Comparison of ENCODE assay signal across 22 cellular contexts in the genomic region with DNA sequence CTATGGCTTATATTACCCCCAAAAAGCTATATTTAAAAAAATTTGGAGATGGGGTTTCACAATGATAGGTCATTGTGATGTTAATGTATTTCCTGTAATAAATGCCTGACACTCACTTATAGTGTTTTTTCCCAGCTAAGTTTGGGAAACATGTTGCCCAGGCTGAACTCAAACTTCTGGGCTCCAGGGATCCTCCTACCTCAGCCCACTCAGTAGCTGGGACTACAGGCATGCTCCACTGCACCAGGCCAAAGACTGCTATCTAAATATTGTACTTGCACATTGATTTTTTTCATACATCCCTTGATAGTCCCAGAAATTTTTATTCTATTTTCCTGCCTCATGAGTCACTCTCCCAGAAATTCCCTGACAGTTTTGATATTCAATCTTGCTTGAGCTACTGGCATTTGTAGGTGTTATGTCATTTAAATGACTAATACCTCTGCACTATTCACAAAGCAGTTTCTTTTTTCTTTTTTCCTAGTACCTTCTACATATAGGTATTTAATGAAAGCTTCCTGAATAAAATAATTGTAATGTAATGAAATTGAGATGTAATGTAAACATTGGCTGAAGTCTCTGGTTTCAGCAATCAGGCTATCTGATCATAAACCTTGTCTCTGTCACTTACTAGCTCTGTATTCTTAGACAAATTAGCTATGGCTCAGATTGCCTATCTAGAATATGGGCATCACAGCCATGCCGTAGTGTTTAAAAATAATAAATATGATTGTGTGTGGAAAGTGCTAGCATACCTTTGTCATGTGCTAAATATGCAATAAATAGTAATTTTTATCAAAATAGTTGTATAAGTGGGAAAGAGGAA.
A peak's percentile ranks its signal among the peaks of the same experiment; 100 is the strongest.
DNase-seq lines count a peak whose midpoint lies in the region; ATAC-seq, FAIRE-seq and TF ChIP-seq lines count a peak whose summit lies in the region.
"Had no signal": no experiment of that assay in that cellular context is flagged by ENCODE, and none has a peak within 500 bp of the region (broad histone marks: within the 10 kb centered on the region; RNA-seq: fewer than 3 reads in every experiment).

No MANE protein-coding gene starts in this region.

- H3K4me3 ChIP-seq in mammary epithelial cell (replicated peaks in 1 of 3; ENCODE audit: insufficient read depth in 1 of 3, low read depth in 2 of 3, low read length in 3 of 3): no peak overlapping the region
- H3K4me3 ChIP-seq: HAP-1, thyroid gland had no signal

- BruUV-seq in MCF 10A (replicated peaks; lab: Mats Ljungman, UMichigan) (no TSS peak), mammary epithelial cell (replicated peaks; lab: Mats Ljungman, UMichigan) (no TSS peak)

- H3K79me2 ChIP-seq in mammary epithelial cell (ENCODE audit: insufficient read depth, low read length): no peaks in the 10 kb centered on the region

- no peak overlapping the region for H3K9ac ChIP-seq in mammary epithelial cell (ENCODE audit: insufficient read depth, low read length)

- H3K27ac Mint-ChIP-seq in MCF 10A (ENCODE audit: low read depth, unreplicated experiment) (no peak overlapping the region), HFFc6 (no peak overlapping the region)
- H3K27ac Mint-ChIP-seq: CD14-positive monocyte; stimulated activated memory B cell treated with anti-CD40 and anti-IgM and Interleukin-4, amounts not matched to agents 10 μg/mL and 1 μg/mL and 100 μg/mL, for 72 hours had no signal

- no peaks in the 10 kb centered on the region for H3K4me1 ChIP-seq in mammary epithelial cell (ENCODE audit: insufficient read depth, low read length)
- H3K4me1 ChIP-seq: thyroid gland had no signal

- H3K4me1 Mint-ChIP-seq in MCF 10A (ENCODE audit: insufficient read depth, unreplicated experiment) (peaks cover 11% of the 10 kb centered on the region), HFFc6 (ENCODE audit: low read depth) (no peaks in the 10 kb centered on the region)
- H3K4me1 Mint-ChIP-seq: CD14-positive monocyte; neural crest cell; stimulated activated memory B cell treated with anti-CD40 and anti-IgM and Interleukin-4, amounts not matched to agents 10 μg/mL and 1 μg/mL and 100 μg/mL, for 72 hours had no signal

- no peak overlapping the region for H3K4me2 ChIP-seq in mammary epithelial cell (ENCODE audit: insufficient read depth, low read depth, low read length)

- no peak for FAIRE-seq in RCC 7860 (lab: Jason Lieb, UNC)
- FAIRE-seq in urothelium cell line (lab: Jason Lieb, UNC): no peak
- FAIRE-seq: colon had no signal

- H3K4me3 Mint-ChIP-seq in MCF 10A (ENCODE audit: unreplicated experiment): no peak overlapping the region
- H3K4me3 Mint-ChIP-seq in HFFc6: no peak overlapping the region
- H3K4me3 Mint-ChIP-seq: CD14-positive monocyte; neural crest cell; stimulated activated memory B cell treated with anti-CD40 and anti-IgM and Interleukin-4, amounts not matched to agents 10 μg/mL and 1 μg/mL and 100 μg/mL, for 72 hours had no signal

- no peaks in the 10 kb centered on the region for H4K20me1 ChIP-seq in mammary epithelial cell (ENCODE audit: insufficient read depth, low read length)

- no peaks in the 10 kb centered on the region for H3K9me3 ChIP-seq in mammary epithelial cell (replicated peaks; ENCODE audit: insufficient read depth, low read length)
- H3K9me3 ChIP-seq: HAP-1, thyroid gland had no signal

- POLR2A ChIA-PET in MCF 10A (lab: Yijun Ruan, JAX): interaction anchor here (0.7 to 1.3 kb wide), 2 partner anchors 34 to 190 kb away, joined by 3 read pairs; no protein-coding TSS in a partner anchor

- in situ Hi-C loops in mammary epithelial cell (cut with MboI; ENCODE audit: low sequenced_read_pairs in 2 of 2): no loop called here

- H3K27me3 ChIP-seq in mammary epithelial cell (ENCODE audit: insufficient read depth, low read length): no peaks in the 10 kb centered on the region
- H3K27me3 ChIP-seq: thyroid gland had no signal

- H2AFZ ChIP-seq in mammary epithelial cell (ENCODE audit: low read depth, low read length): no peak overlapping the region

- no peaks in the 10 kb centered on the region for H3K9me3 Mint-ChIP-seq in MCF 10A (ENCODE audit: unreplicated experiment)
- peaks cover 33% of the 10 kb centered on the region for H3K9me3 Mint-ChIP-seq in HFFc6
- H3K9me3 Mint-ChIP-seq: neural crest cell had no signal

- dilution Hi-C loops in mammary epithelial cell (cut with HindIII; ENCODE audit: low sequenced_read_pairs): no loop called here

- whole genome bisulfite sequencing in mammary epithelial cell (ENCODE audit: low coverage, missing lambda C conversion rate): 75% methylated on average over 1 of the region's 1 CpG

- no peaks in the 10 kb centered on the region for H3K36me3 Mint-ChIP-seq in MCF 10A (ENCODE audit: insufficient read depth, unreplicated experiment)
- no peaks in the 10 kb centered on the region for H3K36me3 Mint-ChIP-seq in HFFc6 (ENCODE audit: low read depth)
- H3K36me3 Mint-ChIP-seq: CD14-positive monocyte; stimulated activated memory B cell treated with anti-CD40 and anti-IgM and Interleukin-4, amounts not matched to agents 10 μg/mL and 1 μg/mL and 100 μg/mL, for 72 hours had no signal

- no peaks in the 10 kb centered on the region for H3K36me3 ChIP-seq in mammary epithelial cell (ENCODE audit: insufficient read depth, low read length)
- H3K36me3 ChIP-seq: HAP-1, thyroid gland had no signal

- peak; percentile 55 for DNase-seq in MCF 10A (ENCODE audit: unreplicated experiment)
- no peak for DNase-seq in mammary epithelial cell
- DNase-seq in RCC 7860 (ENCODE audit: low spot score): peak; percentile 37
- peak; percentile 1 for DNase-seq in glomerular endothelial cell (ENCODE audit: extremely low read depth, low read depth, low spot score)
- DNase-seq in urothelium cell line (ENCODE audit: low spot score): peak; percentile 4
- DNase-seq in GF-D8 (lab: John Stamatoyannopoulos, UW): no peak
- no peak for DNase-seq in HFFc6
- DNase-seq: 8988T; activated CD4-positive, alpha-beta T cell treated with anti-CD3 and anti-CD28 coated beads, Interleukin-2, amount 50 U/mL, for 1 hour; activated naive CD4-positive, alpha-beta T cell treated with Interleukin-2 at 50 U/mL for 16 hours; anterior cingulate cortex; KG1; NCI-H2107; RPMI8226; thyroid gland had no signal

- H3K27ac ChIP-seq in mammary epithelial cell (ENCODE audit: insufficient read depth, low read depth, low read length): no peak overlapping the region
- H3K27ac ChIP-seq: HL-60, thyroid gland had no signal

- TF ChIP-seq CTCF in MCF 10A (IDR thresholded peaks at IDR 0.05; ENCODE audit: unreplicated experiment) (no peak), mammary epithelial cell (conservative IDR thresholded peaks at IDR 0.05 in 1 of 2, IDR thresholded peaks at IDR 0.05 in 1 of 2; ENCODE audit: extremely low read depth in 1 of 2, insufficient read depth in 1 of 2, low read depth in 1 of 2, low read length in 2 of 2) (no peak), HFFc6 (IDR thresholded peaks at IDR 0.05) (no peak)

- H3K27me3 Mint-ChIP-seq in MCF 10A (ENCODE audit: insufficient read depth, unreplicated experiment): no peaks in the 10 kb centered on the region
- H3K27me3 Mint-ChIP-seq in HFFc6 (ENCODE audit: insufficient read depth): no peaks in the 10 kb centered on the region
- H3K27me3 Mint-ChIP-seq: stimulated activated memory B cell treated with anti-CD40 and anti-IgM and Interleukin-4, amounts not matched to agents 10 μg/mL and 1 μg/mL and 100 μg/mL, for 72 hours had no signal

- intact Hi-C loops in MCF 10A (cut with micrococcal nuclease): no loop called here
- intact Hi-C loops in mammary epithelial cell (cut with micrococcal nuclease): no loop called here

- CTCF ChIA-PET in MCF 10A (lab: Yijun Ruan, JAX): interaction anchor here (1.1 kb wide), 1 partner anchor 108 kb away, joined by 3 read pairs; no protein-coding TSS in a partner anchor
- CTCF ChIA-PET in mammary epithelial cell (lab: Charles Lee; ENCODE audit: low non-redundant PET): no interaction called here

- no peak for ATAC-seq in HG02938 (IDR thresholded peaks at IDR 0.05; ENCODE audit: unreplicated experiment)
- ATAC-seq: stimulated activated memory B cell treated with anti-CD40 and anti-IgM and Interleukin-4, amounts not matched to agents 10 μg/mL and 1 μg/mL and 100 μg/mL, for 72 hours had no signal

Comparison
In these comparisons a context has a peak if more than half of its experiments do, and no peak if none do; other contexts are left out.
1. DNase-seq: peak in MCF 10A (single experiment), RCC 7860 (single experiment), glomerular endothelial cell (single experiment) and urothelium cell line (single experiment); none in mammary epithelial cell (single experiment), GF-D8 (single experiment) and HFFc6 (single experiment).